Comparison of ENCODE assay signal across 16 cellular contexts in the genomic region with DNA sequence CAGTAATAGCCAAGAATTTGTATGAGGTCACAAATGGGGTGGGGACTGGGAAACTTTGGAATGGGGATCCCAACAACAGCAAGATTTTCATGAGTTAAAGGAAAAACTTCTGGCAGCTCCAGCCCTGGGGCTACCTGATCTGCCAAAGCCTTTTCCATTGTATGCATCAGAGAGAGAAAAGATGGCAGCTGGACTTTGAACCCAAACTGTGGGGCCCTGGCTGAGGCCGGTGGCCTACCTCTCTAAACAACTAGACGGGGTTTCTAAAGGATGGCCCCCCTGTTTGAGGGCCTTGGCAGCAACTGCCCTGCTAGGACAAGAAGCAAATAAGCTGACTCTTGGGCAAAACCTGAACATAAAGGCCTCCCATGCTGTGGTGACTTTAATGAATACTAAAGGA. TPM values are rescaled to one million over a fixed set of nuclear protein-coding genes. Genes with fewer than 3 reads are reported as not detected.
"Had no signal": no experiment of that assay in that cellular context is flagged by ENCODE, and none has a peak within 500 bp of the region (broad histone marks: within the 10 kb centered on the region; RNA-seq: fewer than 3 reads in every experiment).

No MANE protein-coding gene starts in this region.

RNA-seq across cellular contexts. Expression of gene DAPL1, which starts 52.4 kb away (rescaled TPM):
- total RNA-seq: activated naive CD4-positive, alpha-beta T cell treated with anti-CD3 and anti-CD28 coated beads for 36 hours; activated naive CD4-positive, alpha-beta T cell treated with anti-CD3 and anti-CD28 coated beads, Interleukin-2, amount 50 U/mL, for 72 hours; activated naive CD8-positive, alpha-beta T cell treated with anti-CD3 and anti-CD28 coated beads for 36 hours; activated naive CD8-positive, alpha-beta T cell treated with anti-CD3 and anti-CD28 coated beads, Interleukin-2, amount 10 ng/mL, durations not matched to agents 7 days and 5 days; activated T-cell treated with anti-CD3 and anti-CD28 coated beads, Interleukin-2, amount 50 U/mL, for 4 hours; activated T-cell treated with anti-CD3 and anti-CD28 coated beads, Interleukin-2, amount 50 U/mL, for 72 hours; activated T-helper 1 cell treated with anti-CD3 and anti-CD28 coated beads, Interleukin-12 subunit alpha, Interleukin-12 subunit beta, Interleukin-2, Interleukin-4 antibody, amounts not matched to agents 30 ng/mL and 10 ng/mL and 1 ng/mL, durations not matched to agents 14 hours and 24 hours and 36 hours; activated T-helper 17 cell treated with anti-CD3 and anti-CD28 coated beads, Interleukin-2, amount 50 U/mL, for 72 hours; activated T-helper 2 cell treated with anti-CD3 and anti-CD28 coated beads, Interferon-gamma antibody, Interleukin-2, Interleukin-4, amounts not matched to agents 10 μg/mL and 5 μg/mL and 100 μg/mL, durations not matched to agents 14 hours and 24 hours and 36 hours; aorta; ascending aorta; astrocyte; breast epithelium; bronchial epithelial cell; cardiac muscle cell; cardiac septum had no signal
- polyA plus RNA-seq: cardiac muscle cell had no signal
